Comparison of ENCODE assay signal across 11 cellular contexts in the genomic region with DNA sequence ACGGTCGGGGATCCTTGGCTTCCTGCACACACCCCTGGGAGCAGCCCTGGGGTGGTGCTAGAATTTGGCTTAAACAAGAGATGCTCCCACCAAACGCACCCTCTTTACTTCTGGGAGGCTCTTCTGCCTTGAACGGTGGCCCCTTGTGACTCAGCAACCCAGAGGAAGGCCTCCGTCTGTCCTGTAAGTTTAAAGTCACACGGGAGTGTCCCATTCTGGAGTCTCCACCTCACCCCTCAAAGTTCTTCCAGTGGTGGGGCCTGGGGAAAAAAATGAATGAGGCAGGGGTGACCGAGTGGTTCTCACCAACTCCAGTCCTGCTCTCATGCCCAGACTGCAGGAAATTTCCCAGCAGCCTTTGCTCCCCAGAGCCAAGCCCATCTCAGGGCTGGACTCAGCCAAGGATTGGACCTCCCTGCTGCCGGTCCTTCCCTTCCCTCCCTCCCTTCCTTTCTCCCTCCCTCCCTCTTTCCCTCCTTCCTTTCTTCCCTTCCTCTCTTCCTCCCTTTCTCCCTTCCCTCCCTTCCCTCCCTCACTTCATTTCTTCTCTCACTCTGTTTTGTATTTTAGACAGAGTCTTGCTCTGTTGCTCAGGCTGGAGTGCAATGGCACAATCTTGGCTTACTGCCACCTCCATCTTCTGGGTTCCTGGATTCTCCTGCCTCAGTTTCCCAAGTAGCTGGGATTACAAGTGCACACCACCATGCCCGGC. TPM values are rescaled to one million over a fixed set of nuclear protein-coding genes. Genes with fewer than 3 reads are reported as not detected.
DNase-seq lines count a peak whose midpoint lies in the region; ATAC-seq, FAIRE-seq and TF ChIP-seq lines count a peak whose summit lies in the region.
"Had no signal": no experiment of that assay in that cellular context is flagged by ENCODE, and none has a peak within 500 bp of the region (broad histone marks: within the 10 kb centered on the region; RNA-seq: fewer than 3 reads in every experiment).

No MANE protein-coding gene starts in this region.

- no peak overlapping the region for H4K12ac ChIP-seq in trophoblast cell (ENCODE audit: low read depth, low read length)

- H3K27ac ChIP-seq in GM12878 (ENCODE audit: control insufficient read depth, insufficient read depth) (no peak overlapping the region), trophoblast cell (ENCODE audit: low read depth, low read length) (no peak overlapping the region)

- RAD21 ChIA-PET in GM12878 (lab: Charles Lee; ENCODE audit: unreplicated experiment), result no interaction called here

- no TSS peak for BruUV-seq in GM12878 (replicated peaks; lab: Mats Ljungman, UMichigan)

- no peak for TF ChIP-seq EP300 in GM12878 (IDR thresholded peaks at IDR 0.05; ENCODE audit: borderline replicate concordance in 1 of 2, control insufficient read depth in 1 of 2, low read depth in 2 of 2, low read length in 2 of 2)

- no peak overlapping the region for H3K23ac ChIP-seq in trophoblast cell (ENCODE audit: low read length)

- DNase-seq in AG09309 (ENCODE audit: low read depth) (no peak), HT1080 (ENCODE audit: low read depth) (peak; percentile 65), GM12878 (ENCODE audit: low read depth, low spot score) (no peak), hippocampal formation (lab: John Stamatoyannopoulos, UW) (no peak), trophoblast cell (no peak)
- no peak for DNase-seq in stimulated activated CD8-positive, alpha-beta memory T cell treated with anti-CD3 and anti-CD28 coated beads, Interleukin-4, amount 100 ng/mL, for 48 hours
- DNase-seq: activated CD4-positive, alpha-beta T cell treated with anti-CD3 and anti-CD28 coated beads, Interleukin-2, amount 50 U/mL, for 4 hours; NK-92 treated with Interleukin-12 subunit alpha and Interleukin-12 subunit beta, amount 100 ng/mL, for 24 hours had no signal

- H3K79me2 ChIP-seq in GM12878 (ENCODE audit: control insufficient read depth, insufficient read depth, low read length) (no peaks in the 10 kb centered on the region), trophoblast cell (ENCODE audit: control insufficient read depth, insufficient read depth, low read length, poor library complexity) (no peaks in the 10 kb centered on the region)

- ATAC-seq in GM12878, result no peak

- no peak for TF ChIP-seq RAD21 in GM12878 (IDR thresholded peaks at IDR 0.05; ENCODE audit: insufficient read depth, low read depth, low read length)

- H2AFZ ChIP-seq in GM12878 (ENCODE audit: control insufficient read depth, low read depth, low read length), result no peak overlapping the region; the same call in 1 of the 2 replicates
- H2AFZ ChIP-seq in trophoblast cell (ENCODE audit: insufficient read depth, low read length, poor library complexity), result no peak overlapping the region

- SMC1A ChIA-PET in GM12878 (lab: Charles Lee; ENCODE audit: uncharacterized antibody, unreplicated experiment), result interaction anchor here (1.0 kb wide), 1 partner anchor 40 kb away, joined by 3 read pairs; no protein-coding TSS in a partner anchor

- H3K18ac ChIP-seq in trophoblast cell (ENCODE audit: low read length), result no peak overlapping the region

- TF ChIP-seq CTCF in AG09309 (IDR thresholded peaks at IDR 0.05; ENCODE audit: control insufficient read depth, insufficient read depth, low read depth, low read length, missing control alignments) (no peak), GM12878 (IDR thresholded peaks at IDR 0.05 in 2 of 3, conservative IDR thresholded peaks at IDR 0.05 in 1 of 3; ENCODE audit: control insufficient read depth in 2 of 3, extremely low read depth in 1 of 3, insufficient read depth in 1 of 3, low read depth in 3 of 3, low read length in 3 of 3) (no peak)

- intact Hi-C loops in GM12878 (cut with micrococcal nuclease; ENCODE audit: unreplicated experiment), result no loop called here

- H3K4ac ChIP-seq in trophoblast cell (ENCODE audit: low read depth, low read length), result no peak overlapping the region

- H3K36me3 ChIP-seq in GM12878 (ENCODE audit: control insufficient read depth in 2 of 2, insufficient read depth in 2 of 2, low read length in 1 of 2) (no peaks in the 10 kb centered on the region), trophoblast cell (ENCODE audit: control insufficient read depth in 1 of 2, insufficient read depth in 2 of 2, low read length in 2 of 2) (no peaks in the 10 kb centered on the region)

- no peak overlapping the region for H2BK5ac ChIP-seq in trophoblast cell (ENCODE audit: low read depth, low read length, poor library complexity)

- H3K9ac ChIP-seq in GM12878 (ENCODE audit: control insufficient read depth, insufficient read depth, low read length) (peak overlapping the region; percentile 8; the same call in 1 of the 2 replicates), trophoblast cell (ENCODE audit: low read length) (no peak overlapping the region)

- no peak overlapping the region for H4K91ac ChIP-seq in trophoblast cell (ENCODE audit: low read depth, low read length)

- 33% methylated on average over 9 of the region's 9 CpGs for WGBS in GM12878 (ENCODE audit: insufficient coverage, insufficient replicate concordance, low lambda C conversion rate, missing lambda C conversion rate)
- no CpG with 5 or more reads among the region's 9 CpGs for WGBS in trophoblast cell (ENCODE audit: extremely low coverage, insufficient coverage, insufficient read length)

- no peak overlapping the region for H2BK12ac ChIP-seq in trophoblast cell (ENCODE audit: low read length)

- H3K9me3 ChIP-seq in GM12878 (replicated peaks; ENCODE audit: control insufficient read depth, insufficient read depth, low read length), result peaks cover 2% of the 10 kb centered on the region; the same call in 1 of the 3 replicates
- H3K9me3 ChIP-seq in trophoblast cell (ENCODE audit: insufficient read depth, low read depth, low read length), result peaks cover 10% of the 10 kb centered on the region

- POLR2A ChIA-PET in GM12878 (lab: Charles Lee), result interaction anchor here (0.6 to 1.1 kb wide), 2 partner anchors 24 to 26 kb away, joined by 5 to 7 read pairs; no protein-coding TSS in a partner anchor

- no peak for TF ChIP-seq POLR2A in GM12878 (IDR thresholded peaks at IDR 0.05; ENCODE audit: low read depth, low read length)

- H2BK120ac ChIP-seq in trophoblast cell (ENCODE audit: insufficient read depth, low read length, poor library complexity), result no peak overlapping the region

- no peaks in the 10 kb centered on the region for H3K79me1 ChIP-seq in trophoblast cell (ENCODE audit: low read length)

- H3K27me3 ChIP-seq in GM12878 (replicated peaks in 1 of 2; ENCODE audit: control insufficient read depth in 2 of 2, insufficient read depth in 2 of 2, low read length in 1 of 2) (no peaks in the 10 kb centered on the region), trophoblast cell (ENCODE audit: insufficient read depth, low read length) (peaks cover 2% of the 10 kb centered on the region)

- FAIRE-seq in GM12878 (lab: Jason Lieb, UNC), result no peak

- H3K4me1 ChIP-seq in GM12878 (ENCODE audit: control insufficient read depth, insufficient read depth, low read length), result no peaks in the 10 kb centered on the region
- no peaks in the 10 kb centered on the region for H3K4me1 ChIP-seq in trophoblast cell (ENCODE audit: control insufficient read depth in 1 of 2, insufficient read depth in 2 of 2, low read length in 2 of 2)

- H3K4me3 ChIP-seq in AG09309 (ENCODE audit: control insufficient read depth, low read depth, low read length) (peak overlapping the region; percentile 37), GM12878 (no peak overlapping the region), trophoblast cell (ENCODE audit: low read depth, low read length) (no peak overlapping the region)

- in situ Hi-C loops in GM12878 (cut with MboI), result no loop called here

- H4K8ac ChIP-seq in trophoblast cell (ENCODE audit: low read depth, low read length), result no peak overlapping the region

- no peak overlapping the region for H3K14ac ChIP-seq in trophoblast cell (ENCODE audit: low read length)

- no peaks in the 10 kb centered on the region for H4K20me1 ChIP-seq in GM12878 (ENCODE audit: control insufficient read depth, insufficient read depth)

- H3K4me2 ChIP-seq in GM12878 (ENCODE audit: control insufficient read depth, insufficient read depth), result no peak overlapping the region
- no peak overlapping the region for H3K4me2 ChIP-seq in trophoblast cell (ENCODE audit: low read length)

- H2AK5ac ChIP-seq in trophoblast cell (ENCODE audit: low read length), result no peak overlapping the region

- CTCF ChIA-PET in GM12878 (lab: Yijun Ruan, JAX), result no interaction called here

RNA-seq across cellular contexts. Expression of a gene that starts 11.4 kb away (rescaled TPM):
- total RNA-seq in HT1080 (2014; rRNA removed; shearing (Covaris generic)), result 0.03 TPM in 1 of 2 replicates, not detected in the other
- polyA plus RNA-seq in HT1080 (2015; cell fraction: cytosol; rRNA removed), result not detected in 2 replicates
- polyA plus RNA-seq in HT1080 (2015; cell fraction: nucleus; rRNA removed), result 0.02 and 0.10 TPM in 2 replicates
- 2.4 and 2.7 TPM in 2 replicates for total RNA-seq in GM12878 (2013; cell fraction: nucleolus; rRNA removed)
- total RNA-seq in GM12878 (2014; rRNA removed), result 2.4 and 2.7 TPM in 2 replicates
- 1.5 TPM in 2 replicates for total RNA-seq in GM12878 (2014; rRNA removed; fragmentation: Illumina TruSeq; extraction: Trizol)
- 4.0 and 4.8 TPM in 2 replicates for total RNA-seq in GM12878 (2021)
- not detected for polyA plus RNA-seq in GM12878 (2011; ENCODE audit: low read depth)
- 2.1 and 3.6 TPM in 2 replicates for polyA plus RNA-seq in GM12878 (2011; rRNA removed)
- 2.5 and 2.7 TPM in 2 replicates for polyA plus RNA-seq in GM12878 (2011; cell fraction: cytosol; rRNA removed)
- polyA plus RNA-seq in GM12878 (2011; cell fraction: nucleus; rRNA removed), result 12.8 and 18.9 TPM in 2 replicates
- 0.05 and 0.10 TPM in 2 replicates for polyA plus RNA-seq in GM12878 (2012)
- polyA plus RNA-seq in GM12878 (2014; fragmentation: Illumina TruSeq; extraction: Trizol), result 0.96 and 1.3 TPM in 2 replicates
- polyA plus RNA-seq in GM12878 (2014; fragmentation: Nextera tagmentation; extraction: Ambion mirVana), result under 1 TPM; 0.29 to 0.31 TPM
- polyA plus RNA-seq in GM12878 (2014; rRNA removed), result 3.1 and 3.3 TPM in 2 replicates
- under 1 TPM; 0.81 to 0.92 TPM for polyA plus RNA-seq in GM12878 (2016; fragmentation: Nextera tagmentation; extraction: Ambion mirVana)
- 3.4 and 5.2 TPM in 2 replicates for polyA minus RNA-seq in GM12878 (2011; rRNA and poly(A)+ RNA removed)
- polyA minus RNA-seq in GM12878 (2011; cell fraction: cytosol; rRNA and poly(A)+ RNA removed), result 0.80 and 1.0 TPM in 2 replicates
- polyA minus RNA-seq in GM12878 (2011; cell fraction: nucleus; rRNA and poly(A)+ RNA removed), result 6.0 and 6.7 TPM in 2 replicates
- not detected in 2 replicates for polyA plus RNA-seq in trophoblast cell (2013)
- total RNA-seq: G401, HT-29 had no signal
- polyA plus RNA-seq: neural cell had no signal

RNA-seq across cellular contexts. Expression of a gene that starts 23.7 kb away (rescaled TPM):
- not detected in 2 replicates for total RNA-seq in HT1080 (2014; rRNA removed; shearing (Covaris generic))
- not detected in 2 replicates for polyA plus RNA-seq in HT1080 (2015; cell fraction: cytosol; rRNA removed)
- polyA plus RNA-seq in HT1080 (2015; cell fraction: nucleus; rRNA removed), result not detected in 2 replicates
- not detected in 2 replicates for total RNA-seq in GM12878 (2013; cell fraction: nucleolus; rRNA removed)
- total RNA-seq in GM12878 (2014; rRNA removed), result not detected in 2 replicates
- not detected in 2 replicates for total RNA-seq in GM12878 (2014; rRNA removed; fragmentation: Illumina TruSeq; extraction: Trizol)
- not detected in 2 replicates for total RNA-seq in GM12878 (2021)
- not detected for polyA plus RNA-seq in GM12878 (2011; ENCODE audit: low read depth)
- not detected in 2 replicates for polyA plus RNA-seq in GM12878 (2011; rRNA removed)
- not detected in 2 replicates for polyA plus RNA-seq in GM12878 (2011; cell fraction: cytosol; rRNA removed)
- polyA plus RNA-seq in GM12878 (2011; cell fraction: nucleus; rRNA removed), result not detected in 2 replicates
- not detected in 2 replicates for polyA plus RNA-seq in GM12878 (2012)
- not detected in 2 replicates for polyA plus RNA-seq in GM12878 (2014; fragmentation: Illumina TruSeq; extraction: Trizol)
- polyA plus RNA-seq in GM12878 (2014; fragmentation: Nextera tagmentation; extraction: Ambion mirVana), result not detected
- polyA plus RNA-seq in GM12878 (2014; rRNA removed), result not detected in 2 replicates
- not detected for polyA plus RNA-seq in GM12878 (2016; fragmentation: Nextera tagmentation; extraction: Ambion mirVana)
- polyA minus RNA-seq in GM12878 (2011; rRNA and poly(A)+ RNA removed), result not detected in 2 replicates
- polyA minus RNA-seq in GM12878 (2011; cell fraction: cytosol; rRNA and poly(A)+ RNA removed), result not detected in 2 replicates
- not detected in 2 replicates for polyA minus RNA-seq in GM12878 (2011; cell fraction: nucleus; rRNA and poly(A)+ RNA removed)
- not detected in 2 replicates for polyA plus RNA-seq in trophoblast cell (2013)
- total RNA-seq: G401, HT-29 had no signal
- polyA plus RNA-seq: neural cell had no signal

RNA-seq across cellular contexts. Expression of a gene that starts 38.1 kb away (rescaled TPM):
- not detected in 2 replicates for total RNA-seq in HT1080 (2014; rRNA removed; shearing (Covaris generic))
- polyA plus RNA-seq in HT1080 (2015; cell fraction: cytosol; rRNA removed), result 0.12 and 0.27 TPM in 2 replicates
- polyA plus RNA-seq in HT1080 (2015; cell fraction: nucleus; rRNA removed), result not detected in 2 replicates
- total RNA-seq in GM12878 (2013; cell fraction: nucleolus; rRNA removed), result not detected in 2 replicates
- total RNA-seq in GM12878 (2014; rRNA removed), result 0.05 and 0.06 TPM in 2 replicates
- total RNA-seq in GM12878 (2014; rRNA removed; fragmentation: Illumina TruSeq; extraction: Trizol), result 0.09 TPM in 1 of 2 replicates, not detected in the other
- total RNA-seq in GM12878 (2021), result 0.16 and 0.26 TPM in 2 replicates
- not detected for polyA plus RNA-seq in GM12878 (2011; ENCODE audit: low read depth)
- polyA plus RNA-seq in GM12878 (2011; rRNA removed), result 0.06 and 0.07 TPM in 2 replicates
- 0.10 and 0.15 TPM in 2 replicates for polyA plus RNA-seq in GM12878 (2011; cell fraction: cytosol; rRNA removed)
- polyA plus RNA-seq in GM12878 (2011; cell fraction: nucleus; rRNA removed), result 0.06 TPM in 1 of 2 replicates, not detected in the other
- 0.07 and 0.09 TPM in 2 replicates for polyA plus RNA-seq in GM12878 (2012)
- 0.03 TPM in 1 of 2 replicates, not detected in the other for polyA plus RNA-seq in GM12878 (2014; fragmentation: Illumina TruSeq; extraction: Trizol)
- under 1 TPM in 1 of 2 experiments, not detected in 1; 0.04 TPM for polyA plus RNA-seq in GM12878 (2014; fragmentation: Nextera tagmentation; extraction: Ambion mirVana)
- 0.08 and 0.20 TPM in 2 replicates for polyA plus RNA-seq in GM12878 (2014; rRNA removed)
- polyA plus RNA-seq in GM12878 (2016; fragmentation: Nextera tagmentation; extraction: Ambion mirVana), result under 1 TPM; 0.09 to 0.25 TPM
- polyA minus RNA-seq in GM12878 (2011; rRNA and poly(A)+ RNA removed), result 0.10 and 0.15 TPM in 2 replicates
- polyA minus RNA-seq in GM12878 (2011; cell fraction: cytosol; rRNA and poly(A)+ RNA removed), result not detected in 2 replicates
- polyA minus RNA-seq in GM12878 (2011; cell fraction: nucleus; rRNA and poly(A)+ RNA removed), result 0.12 TPM in 1 of 2 replicates, not detected in the other
- 0.53 and 0.70 TPM in 2 replicates for polyA plus RNA-seq in trophoblast cell (2013)
- total RNA-seq: HT-29 had no signal

RNA-seq across cellular contexts. Expression of a gene that starts 49.5 kb away (rescaled TPM):
- 2.1 and 2.7 TPM in 2 replicates for total RNA-seq in HT1080 (2014; rRNA removed; shearing (Covaris generic))
- polyA plus RNA-seq in HT1080 (2015; cell fraction: cytosol; rRNA removed), result 2.6 TPM in 2 replicates
- 5.0 and 7.3 TPM in 2 replicates for polyA plus RNA-seq in HT1080 (2015; cell fraction: nucleus; rRNA removed)
- total RNA-seq in GM12878 (2013; cell fraction: nucleolus; rRNA removed), result 288 and 299 TPM in 2 replicates
- total RNA-seq in GM12878 (2014; rRNA removed), result 22.6 and 23.9 TPM in 2 replicates
- total RNA-seq in GM12878 (2014; rRNA removed; fragmentation: Illumina TruSeq; extraction: Trizol), result 15.8 and 16.0 TPM in 2 replicates
- 30.0 and 37.9 TPM in 2 replicates for total RNA-seq in GM12878 (2021)
- polyA plus RNA-seq in GM12878 (2011; ENCODE audit: low read depth), result 9.6 TPM
- 11.9 and 19.8 TPM in 2 replicates for polyA plus RNA-seq in GM12878 (2011; rRNA removed)
- 16.5 and 19.7 TPM in 2 replicates for polyA plus RNA-seq in GM12878 (2011; cell fraction: cytosol; rRNA removed)
- polyA plus RNA-seq in GM12878 (2011; cell fraction: nucleus; rRNA removed), result 121 and 147 TPM in 2 replicates
- polyA plus RNA-seq in GM12878 (2012), result 11.0 and 15.6 TPM in 2 replicates
- 15.3 and 21.0 TPM in 2 replicates for polyA plus RNA-seq in GM12878 (2014; fragmentation: Illumina TruSeq; extraction: Trizol)
- 1 to 10 TPM; 1.6 to 3.2 TPM for polyA plus RNA-seq in GM12878 (2014; fragmentation: Nextera tagmentation; extraction: Ambion mirVana)
- polyA plus RNA-seq in GM12878 (2014; rRNA removed), result 37.4 and 42.9 TPM in 2 replicates
- polyA plus RNA-seq in GM12878 (2016; fragmentation: Nextera tagmentation; extraction: Ambion mirVana), result 1 to 10 TPM; 2.0 to 2.7 TPM
- polyA minus RNA-seq in GM12878 (2011; rRNA and poly(A)+ RNA removed), result 33.4 and 47.6 TPM in 2 replicates
- 11.9 and 15.5 TPM in 2 replicates for polyA minus RNA-seq in GM12878 (2011; cell fraction: cytosol; rRNA and poly(A)+ RNA removed)
- 62.6 and 81.1 TPM in 2 replicates for polyA minus RNA-seq in GM12878 (2011; cell fraction: nucleus; rRNA and poly(A)+ RNA removed)
- polyA plus RNA-seq in trophoblast cell (2013), result not detected in 2 replicates
- polyA plus RNA-seq: neural cell had no signal

RNA-seq across cellular contexts. Expression of a gene that starts 54.8 kb away (rescaled TPM):
- total RNA-seq in HT1080 (2014; rRNA removed; shearing (Covaris generic)), result 19.8 and 21.5 TPM in 2 replicates
- 10.3 and 10.5 TPM in 2 replicates for polyA plus RNA-seq in HT1080 (2015; cell fraction: cytosol; rRNA removed)
- 27.1 and 27.7 TPM in 2 replicates for polyA plus RNA-seq in HT1080 (2015; cell fraction: nucleus; rRNA removed)
- 13.7 and 13.8 TPM in 2 replicates for total RNA-seq in GM12878 (2013; cell fraction: nucleolus; rRNA removed)
- 6.6 and 7.6 TPM in 2 replicates for total RNA-seq in GM12878 (2014; rRNA removed)
- 2.3 and 2.8 TPM in 2 replicates for total RNA-seq in GM12878 (2014; rRNA removed; fragmentation: Illumina TruSeq; extraction: Trizol)
- total RNA-seq in GM12878 (2021), result 11.5 and 13.2 TPM in 2 replicates
- 2.3 TPM for polyA plus RNA-seq in GM12878 (2011; ENCODE audit: low read depth)
- 3.2 and 3.6 TPM in 2 replicates for polyA plus RNA-seq in GM12878 (2011; rRNA removed)
- 7.3 and 10.6 TPM in 2 replicates for polyA plus RNA-seq in GM12878 (2011; cell fraction: cytosol; rRNA removed)
- 54.0 and 79.7 TPM in 2 replicates for polyA plus RNA-seq in GM12878 (2011; cell fraction: nucleus; rRNA removed)
- 6.7 and 11.5 TPM in 2 replicates for polyA plus RNA-seq in GM12878 (2012)
- 0.89 and 1.5 TPM in 2 replicates for polyA plus RNA-seq in GM12878 (2014; fragmentation: Illumina TruSeq; extraction: Trizol)
- under 1 TPM; 0.06 to 0.51 TPM for polyA plus RNA-seq in GM12878 (2014; fragmentation: Nextera tagmentation; extraction: Ambion mirVana)
- 7.7 and 9.3 TPM in 2 replicates for polyA plus RNA-seq in GM12878 (2014; rRNA removed)
- polyA plus RNA-seq in GM12878 (2016; fragmentation: Nextera tagmentation; extraction: Ambion mirVana), result 10 to 100 TPM in 1 of 2 experiments, 1 to 10 TPM in 1; 9.8 to 12.0 TPM
- 4.7 and 8.0 TPM in 2 replicates for polyA minus RNA-seq in GM12878 (2011; rRNA and poly(A)+ RNA removed)
- polyA minus RNA-seq in GM12878 (2011; cell fraction: cytosol; rRNA and poly(A)+ RNA removed), result 6.7 and 8.6 TPM in 2 replicates
- polyA minus RNA-seq in GM12878 (2011; cell fraction: nucleus; rRNA and poly(A)+ RNA removed), result 9.9 and 16.3 TPM in 2 replicates
- 6.8 and 7.5 TPM in 2 replicates for polyA plus RNA-seq in trophoblast cell (2013)
